Comparison of ENCODE assay signal across 11 cellular contexts in the genomic region with DNA sequence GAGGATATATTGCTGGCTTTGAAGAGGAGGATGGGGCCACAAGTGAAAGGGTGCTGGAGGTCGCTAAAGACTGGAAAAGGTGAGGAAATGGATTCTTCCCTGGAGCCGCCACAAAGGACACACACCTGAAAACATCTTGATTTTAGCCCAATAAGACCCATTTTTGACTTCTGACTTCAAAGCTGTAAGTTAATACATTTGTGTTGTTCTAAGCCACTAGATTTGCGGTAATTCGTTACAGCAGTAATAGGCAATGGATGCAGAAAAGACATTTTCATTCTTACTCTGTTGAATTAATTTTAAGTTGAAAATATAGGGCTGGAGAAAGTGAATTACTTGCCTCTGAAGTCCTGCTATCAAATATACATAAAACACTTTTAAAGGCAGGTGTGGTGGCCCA.
"Had no signal": no experiment of that assay in that cellular context is flagged by ENCODE, and none has a peak within 500 bp of the region (broad histone marks: within the 10 kb centered on the region; RNA-seq: fewer than 3 reads in every experiment).

No MANE protein-coding gene starts in this region.

- H3K4me1 ChIP-seq: HAP-1 had no signal

- FAIRE-seq: H1, H54 had no signal

- H3K27ac ChIP-seq: GM23248 had no signal

- ATAC-seq: GM23338, HCT116 had no signal

- H3K4me2 ChIP-seq: GM23338 had no signal

- H2AFZ ChIP-seq: GM23248, GM23338 had no signal

- H3K9ac ChIP-seq: GM23248 had no signal

- H3K4me3 ChIP-seq: GM23248, GM23338, HAP-1 had no signal

- H3K36me3 ChIP-seq: HAP-1 had no signal

- DNase-seq: GM23248, GOT3, H7, H9, HCEC 1CT, HFFc6 had no signal

- H3K9me3 ChIP-seq: HAP-1 had no signal
